In the genomic region with DNA sequence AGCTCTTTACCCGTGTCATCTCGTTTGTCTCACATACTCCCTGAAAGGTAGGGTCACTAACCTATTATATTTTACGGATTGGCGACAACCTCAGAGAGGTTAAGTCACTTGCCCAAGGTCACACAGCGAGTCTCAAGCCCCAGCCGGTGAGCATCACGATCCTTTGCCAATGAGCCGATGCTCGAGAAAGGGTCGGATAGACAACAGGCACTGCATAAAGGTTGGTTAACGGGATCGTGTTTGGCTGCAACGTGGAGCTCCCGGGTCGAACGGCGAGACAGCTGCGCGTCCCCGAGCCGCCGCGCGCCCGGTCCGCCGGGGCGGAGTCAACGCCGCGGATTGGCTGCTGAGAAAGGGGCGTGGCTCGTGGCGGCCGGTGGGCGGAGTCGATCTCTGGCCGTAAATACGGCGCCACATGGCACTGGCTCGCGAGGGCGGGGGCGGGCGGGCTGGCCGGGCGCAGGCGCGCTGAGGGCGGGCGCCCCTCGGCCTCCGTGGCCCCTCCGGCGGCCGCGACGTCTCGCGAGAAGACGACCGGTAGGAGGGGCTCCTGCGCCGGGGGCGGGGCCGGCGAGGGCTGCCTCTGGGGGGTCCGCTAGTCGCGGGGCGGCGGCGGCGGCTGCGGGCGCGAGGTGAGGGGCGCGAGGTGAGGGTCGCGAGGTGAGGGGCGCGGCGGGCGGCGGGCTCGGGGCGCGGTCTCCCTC, we compare ENCODE assay signal across 1 cellular context.
TF ChIP-seq lines count a peak whose summit lies in the region.

TSS of gene CHST12 (plus strand) at position 598 of the 704 bp plus-strand sequence. CDS start 29,029 bp downstream, outside the sequence.

TF ChIP-seq in HepG2, 621 proteins besides CTCF, POLR2A, EP300 and RAD21 (continued from another document and continues in another):
- TF ChIP-seq, protein P1, sequence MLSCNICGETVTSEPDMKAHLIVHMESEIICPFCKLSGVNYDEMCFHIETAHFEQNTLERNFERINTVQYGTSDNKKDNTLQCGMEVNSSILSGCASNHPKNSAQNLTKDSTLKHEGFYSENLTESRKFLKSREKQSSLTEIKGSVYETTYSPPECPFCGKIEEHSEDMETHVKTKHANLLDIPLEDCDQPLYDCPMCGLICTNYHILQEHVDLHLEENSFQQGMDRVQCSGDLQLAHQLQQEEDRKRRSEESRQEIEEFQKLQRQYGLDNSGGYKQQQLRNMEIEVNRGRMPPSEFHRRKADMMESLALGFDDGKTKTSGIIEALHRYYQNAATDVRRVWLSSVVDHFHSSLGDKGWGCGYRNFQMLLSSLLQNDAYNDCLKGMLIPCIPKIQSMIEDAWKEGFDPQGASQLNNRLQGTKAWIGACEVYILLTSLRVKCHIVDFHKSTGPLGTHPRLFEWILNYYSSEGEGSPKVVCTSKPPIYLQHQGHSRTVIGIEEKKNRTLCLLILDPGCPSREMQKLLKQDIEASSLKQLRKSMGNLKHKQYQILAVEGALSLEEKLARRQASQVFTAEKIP (CRISPR knock-in tag; IDR thresholded peaks at IDR 0.05; ENCODE audit: borderline replicate concordance): no peak
- TF ChIP-seq ZNF746 (CRISPR knock-in tag; IDR thresholded peaks at IDR 0.05) (no peak), SRY (CRISPR knock-in tag; IDR thresholded peaks at IDR 0.05) (no peak), ZNF496 (CRISPR knock-in tag; IDR thresholded peaks at IDR 0.05; ENCODE audit: insufficient replicate concordance) (no peak), MAZ (IDR thresholded peaks at IDR 0.05; ENCODE audit: borderline replicate concordance, low read depth, low read length) (no peak), MAZ (CRISPR knock-in tag; IDR thresholded peaks at IDR 0.05; ENCODE audit: low read depth) (peak; percentile 47; the same call in 1 of the 2 replicates), ZNF878 (CRISPR knock-in tag; IDR thresholded peaks at IDR 0.05) (no peak), ZNF101 (CRISPR knock-in tag; IDR thresholded peaks at IDR 0.05; ENCODE audit: borderline replicate concordance, low read depth) (no peak), HIVEP1 (CRISPR knock-in tag; IDR thresholded peaks at IDR 0.05) (peak; percentile 60; the same call in 1 of the 2 replicates), ZSCAN20 (CRISPR knock-in tag; IDR thresholded peaks at IDR 0.05; ENCODE audit: borderline replicate concordance) (no peak), ERF (CRISPR knock-in tag; IDR thresholded peaks at IDR 0.05) (0 out of 2 replicates have a peak, but pooled peaks have one; percentile 31), NCOA1 (CRISPR knock-in tag; IDR thresholded peaks at IDR 0.05) (no peak), CBX5 (CRISPR knock-in tag; IDR thresholded peaks at IDR 0.05; ENCODE audit: borderline replicate concordance) (0 out of 2 replicates have a peak, but pooled peaks have one; percentile 37), ZFP90 (CRISPR knock-in tag; IDR thresholded peaks at IDR 0.05; ENCODE audit: borderline replicate concordance) (0 out of 2 replicates have a peak, but pooled peaks have one; percentile 48), ZNF879 (CRISPR knock-in tag; IDR thresholded peaks at IDR 0.05) (no peak), ATF7 (IDR thresholded peaks at IDR 0.05) (no peak), ATF7 (CRISPR knock-in tag; IDR thresholded peaks at IDR 0.05) (no peak; the same call in 1 of the 2 replicates), ESRRA (CRISPR knock-in tag; IDR thresholded peaks at IDR 0.05; ENCODE audit: low read depth) (no peak; the same call in 1 of the 2 replicates), HNF4A (CRISPR knock-in tag; IDR thresholded peaks at IDR 0.05) (0 out of 2 replicates have a peak, but pooled peaks have one; percentile 9), ZFP82 (CRISPR knock-in tag; IDR thresholded peaks at IDR 0.05; ENCODE audit: borderline replicate concordance) (no peak), ZNF138 (CRISPR knock-in tag; IDR thresholded peaks at IDR 0.05; ENCODE audit: low read depth) (no peak), ZNF674 (CRISPR knock-in tag; IDR thresholded peaks at IDR 0.05; ENCODE audit: low read depth) (0 out of 2 replicates have a peak, but pooled peaks have one; percentile 20), GTF3A (CRISPR knock-in tag; conservative IDR thresholded peaks at IDR 0.05) (no peak), CAMTA2 (CRISPR knock-in tag; IDR thresholded peaks at IDR 0.05; ENCODE audit: borderline replicate concordance) (peak; percentile 79; the same call in 1 of the 2 replicates), KDM1A (CRISPR knock-in tag; IDR thresholded peaks at IDR 0.05) (peak; percentile 97), THAP9 (CRISPR knock-in tag; IDR thresholded peaks at IDR 0.05; ENCODE audit: borderline replicate concordance) (peak; percentile 28; the same call in 1 of the 2 replicates), THRA (CRISPR knock-in tag; IDR thresholded peaks at IDR 0.05; ENCODE audit: borderline replicate concordance) (no peak), ZNF770 (CRISPR knock-in tag; IDR thresholded peaks at IDR 0.05) (peak; percentile 83), ZNF343 (CRISPR knock-in tag; IDR thresholded peaks at IDR 0.05) (no peak), ZNF782 (CRISPR knock-in tag; IDR thresholded peaks at IDR 0.05; ENCODE audit: borderline replicate concordance) (no peak), HOXA9 (CRISPR knock-in tag; IDR thresholded peaks at IDR 0.05; ENCODE audit: borderline replicate concordance) (no peak), ZIK1 (CRISPR knock-in tag; IDR thresholded peaks at IDR 0.05; ENCODE audit: borderline replicate concordance, low read depth) (no peak), MLXIP (CRISPR knock-in tag; IDR thresholded peaks at IDR 0.05; ENCODE audit: borderline replicate concordance) (no peak), SYNCRIP (IDR thresholded peaks at IDR 0.05; ENCODE audit: insufficient read depth, low read depth, low read length) (no peak), RBM22 (optimal IDR thresholded peaks at IDR 0.05; ENCODE audit: low read length) (no peak), ZNF33A (CRISPR knock-in tag; IDR thresholded peaks at IDR 0.05; ENCODE audit: borderline replicate concordance) (no peak), ZNF468 (CRISPR knock-in tag; IDR thresholded peaks at IDR 0.05) (no peak), RFX3 (CRISPR knock-in tag; IDR thresholded peaks at IDR 0.05) (no peak), RELA (CRISPR knock-in tag; IDR thresholded peaks at IDR 0.05) (no peak), ZNF563 (CRISPR knock-in tag; IDR thresholded peaks at IDR 0.05) (no peak), ZNF775 (CRISPR knock-in tag; IDR thresholded peaks at IDR 0.05; ENCODE audit: borderline replicate concordance) (no peak), ZNF274 (CRISPR knock-in tag; IDR thresholded peaks at IDR 0.05) (0 out of 2 replicates have a peak, but pooled peaks have one; percentile 58), SRF (IDR thresholded peaks at IDR 0.05; ENCODE audit: low read depth, low read length) (no peak), JUND (CRISPR knock-in tag; IDR thresholded peaks at IDR 0.05) (no peak), ZBTB38 (CRISPR knock-in tag; IDR thresholded peaks at IDR 0.05) (peak; percentile 84; the same call in 1 of the 2 replicates), PRPF4 (IDR thresholded peaks at IDR 0.05; ENCODE audit: low read depth, low read length, poor library complexity, severe bottlenecking) (no peak), RXRA (CRISPR knock-in tag; IDR thresholded peaks at IDR 0.05) (0 out of 2 replicates have a peak, but pooled peaks have one; percentile 30), RFX5 (IDR thresholded peaks at IDR 0.05; ENCODE audit: low read depth, low read length) (0 out of 2 replicates have a peak, but pooled peaks have one; percentile 8), ZNF260 (CRISPR knock-in tag; IDR thresholded peaks at IDR 0.05; ENCODE audit: borderline replicate concordance, low read depth) (no peak), ZKSCAN5 (CRISPR knock-in tag; IDR thresholded peaks at IDR 0.05) (no peak), ZNF331 (CRISPR knock-in tag; IDR thresholded peaks at IDR 0.05) (no peak; the same call in 1 of the 2 replicates), HMG20A (CRISPR knock-in tag; IDR thresholded peaks at IDR 0.05; ENCODE audit: borderline replicate concordance) (no peak), GTF2F1 (IDR thresholded peaks at IDR 0.05; ENCODE audit: low read length) (no peak), NR2F6 (IDR thresholded peaks at IDR 0.05) (no peak), NR2F6 (CRISPR knock-in tag; IDR thresholded peaks at IDR 0.05) (no peak), MXI1 (IDR thresholded peaks at IDR 0.05; ENCODE audit: borderline replicate concordance, low read depth, low read length) (peak; percentile 95; the same call in 2 of the 3 replicates), ZNF230 (CRISPR knock-in tag; IDR thresholded peaks at IDR 0.05) (no peak)
- TF ChIP-seq, protein P2, sequence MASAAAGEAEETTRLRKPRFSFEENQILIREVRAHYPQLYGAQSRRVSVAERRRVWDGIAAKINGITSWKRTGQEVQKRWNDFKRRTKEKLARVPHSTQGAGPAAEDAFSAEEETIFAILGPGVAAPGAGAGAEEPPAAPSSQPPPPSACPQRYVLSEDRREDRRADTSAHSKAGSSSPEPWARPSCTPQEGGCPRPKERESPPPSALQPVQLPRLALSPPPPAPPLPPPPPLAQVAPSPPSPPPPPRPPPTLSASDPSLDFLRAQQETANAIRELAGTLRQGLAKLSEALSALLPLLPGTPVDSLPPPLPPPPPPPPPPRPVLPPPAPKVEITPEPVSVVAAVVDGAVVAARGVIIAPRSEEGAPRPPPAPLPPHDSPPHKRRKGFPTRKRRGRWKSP (CRISPR knock-in tag; IDR thresholded peaks at IDR 0.05): 0 out of 2 replicates have a peak, but pooled peaks have one; percentile 41
- TF ChIP-seq, protein P3, sequence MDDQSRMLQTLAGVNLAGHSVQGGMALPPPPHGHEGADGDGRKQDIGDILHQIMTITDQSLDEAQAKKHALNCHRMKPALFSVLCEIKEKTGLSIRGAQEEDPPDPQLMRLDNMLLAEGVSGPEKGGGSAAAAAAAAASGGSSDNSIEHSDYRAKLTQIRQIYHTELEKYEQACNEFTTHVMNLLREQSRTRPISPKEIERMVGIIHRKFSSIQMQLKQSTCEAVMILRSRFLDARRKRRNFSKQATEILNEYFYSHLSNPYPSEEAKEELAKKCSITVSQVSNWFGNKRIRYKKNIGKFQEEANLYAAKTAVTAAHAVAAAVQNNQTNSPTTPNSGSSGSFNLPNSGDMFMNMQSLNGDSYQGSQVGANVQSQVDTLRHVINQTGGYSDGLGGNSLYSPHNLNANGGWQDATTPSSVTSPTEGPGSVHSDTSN (CRISPR knock-in tag; IDR thresholded peaks at IDR 0.05; ENCODE audit: borderline replicate concordance): no peak
